ENCODE assay signal across 13 cellular contexts in genomic region chr3:49278548-49278947, GRCh38. TPM values are rescaled to one million over a fixed set of nuclear protein-coding genes. Genes with fewer than 3 reads are reported as not detected.
DNase-seq lines count a peak whose midpoint lies in the region; ATAC-seq, FAIRE-seq and TF ChIP-seq lines count a peak whose summit lies in the region.
"Had no signal": no experiment of that assay in that cellular context is flagged by ENCODE, and none has a peak within 500 bp of the region (broad histone marks: within the 10 kb centered on the region; RNA-seq: fewer than 3 reads in every experiment).

No MANE protein-coding gene starts in this region.

- FAIRE-seq in kidney (lab: Jason Lieb, UNC): no peak

- 31 to 47% methylated on average over 4 of the region's 4 CpGs for WGBS in heart right ventricle, 2 donors
- WGBS in urinary bladder: 44% methylated on average over 4 of the region's 4 CpGs

- intact Hi-C loops in heart right ventricle (cut with DNase I) (loop anchor here in 7 of 10 donors (5.0 to 10.0 kb wide), 3 partner anchors 61 to 106 kb away; partner anchors contain the start of gene KLHDC8B (in 6 of the 7)), left ventricle myocardium superior (cut with micrococcal nuclease) (loop anchor here (10.0 kb wide), 1 partner anchor 104 kb away; the partner anchor contains the start of gene KLHDC8B), kidney (cut with DNase I) (no loop called here)

- no peak for ATAC-seq in heart right ventricle
- ATAC-seq in left ventricle myocardium superior: no peak

- no peaks in the 10 kb centered on the region for H3K27me3 ChIP-seq in heart right ventricle
- no peaks in the 10 kb centered on the region for H3K27me3 ChIP-seq in neutrophil

- H3K36me3 ChIP-seq in heart right ventricle: peaks cover 0 to 60% (median 18%) of the 10 kb centered on the region in 9 donors
- peaks cover 78% of the 10 kb centered on the region for H3K36me3 ChIP-seq in neutrophil
- no peaks in the 10 kb centered on the region for H3K36me3 ChIP-seq in urinary bladder (ENCODE audit: insufficient read depth)
- peaks cover 11 to 17% of the 10 kb centered on the region in 2 donors for H3K36me3 ChIP-seq in kidney (ENCODE audit: control insufficient read depth in 1 of 2, insufficient read depth in 2 of 2, low read length in 2 of 2)

- H3K9me3 ChIP-seq in heart right ventricle (no peaks in the 10 kb centered on the region), neutrophil (no peaks in the 10 kb centered on the region), kidney (ENCODE audit: control insufficient read depth in 1 of 2, low read length in 2 of 2) (no peaks in the 10 kb centered on the region)

- peak overlapping the region; percentile 67 to 99 (median 96) for H3K27ac ChIP-seq in heart right ventricle
- H3K27ac ChIP-seq in coronary artery: peak overlapping the region; percentile 15 to 75
- peak overlapping the region; percentile 85 for H3K27ac ChIP-seq in neutrophil
- H3K27ac ChIP-seq in urinary bladder (ENCODE audit: low read depth): peak overlapping the region; percentile 41
- peak overlapping the region in 1 of 2 donors; percentile 5 for H3K27ac ChIP-seq in kidney (ENCODE audit: low read depth in 2 of 2, low read length in 2 of 2)
- H3K27ac ChIP-seq: PC-9 had no signal

- no peak overlapping the region for H3K9ac ChIP-seq in kidney (ENCODE audit: low read length in 2 of 2)

- TF ChIP-seq CTCF in heart right ventricle (IDR thresholded peaks at IDR 0.05) (no peak), coronary artery (IDR thresholded peaks at IDR 0.05) (no peak), neutrophil (IDR thresholded peaks at IDR 0.05) (no peak), kidney (IDR thresholded peaks at IDR 0.05; ENCODE audit: borderline replicate concordance, extremely low read depth, insufficient read depth) (no peak)

- H3K4me3 ChIP-seq in heart right ventricle: no peak overlapping the region
- no peak overlapping the region for H3K4me3 ChIP-seq in coronary artery
- H3K4me3 ChIP-seq in neutrophil (ENCODE audit: low read depth in 1 of 2, low read length in 1 of 2): no peak overlapping the region
- no peak overlapping the region for H3K4me3 ChIP-seq in urinary bladder (ENCODE audit: low read depth, low read length)
- no peak overlapping the region for H3K4me3 ChIP-seq in kidney (ENCODE audit: low read length in 2 of 2)
- H3K4me3 ChIP-seq: PC-9 had no signal

- H3K4me1 ChIP-seq in heart right ventricle: peaks cover 16 to 46% (median 40%) of the 10 kb centered on the region in 9 donors
- H3K4me1 ChIP-seq in neutrophil (ENCODE audit: control insufficient read depth in 1 of 2, insufficient read depth in 1 of 2, low read depth in 1 of 2, low read length in 1 of 2): peaks cover 16 to 20% of the 10 kb centered on the region in 2 experiments
- H3K4me1 ChIP-seq in urinary bladder (ENCODE audit: insufficient read depth): no peaks in the 10 kb centered on the region
- peaks cover 9 to 15% of the 10 kb centered on the region in 2 donors for H3K4me1 ChIP-seq in kidney (ENCODE audit: control insufficient read depth in 1 of 2, insufficient read depth in 1 of 2, low read depth in 1 of 2, low read length in 2 of 2)

- DNase-seq in heart right ventricle: no peak
- DNase-seq in left ventricle myocardium superior: no peak
- DNase-seq in coronary artery (ENCODE audit: low spot score): no peak
- DNase-seq in kidney: no peak
- DNase-seq in GM03348 (ENCODE audit: low spot score): no peak
- no peak for DNase-seq in ureter (ENCODE audit: low spot score)
- DNase-seq: activated effector memory CD4-positive, alpha-beta T cell treated with Interleukin-2 at 50 U/mL for 16 hours; IMR-90; NCI-H187; occipital lobe; PC-9 had no signal

RNA-seq across cellular contexts. Expression of gene C3orf62, which starts 1.5 kb away (rescaled TPM):
- total RNA-seq in heart right ventricle (1 to 10 TPM; 2.3 to 4.1 (median 2.8) TPM), left ventricle myocardium superior (3.0 TPM), urinary bladder (6.0 TPM), kidney (4.7 TPM), ureter (8.9 TPM)
- polyA plus RNA-seq in heart right ventricle (1 to 10 TPM; 2.4 to 9.1 TPM), urinary bladder (3.0 TPM), kidney (ENCODE audit: insufficient read depth, low read depth, low replicate concordance) (7.0 TPM)
